ENCODE assay signal across 21 cellular contexts in genomic region chr3:116199063-116199462, GRCh38.
DNase-seq lines count a peak whose midpoint lies in the region; ATAC-seq, FAIRE-seq and TF ChIP-seq lines count a peak whose summit lies in the region.
"Had no signal": no experiment of that assay in that cellular context is flagged by ENCODE, and none has a peak within 500 bp of the region (broad histone marks: within the 10 kb centered on the region; RNA-seq: fewer than 3 reads in every experiment).

No MANE protein-coding gene starts in this region.

- no peaks in the 10 kb centered on the region for H3K9me2 ChIP-seq in hepatocyte (replicated peaks; ENCODE audit: insufficient read depth)

- intact Hi-C loops in left colon (cut with DNase I, micrococcal nuclease) = no loop called here
- intact Hi-C loops in activated CD4-positive, alpha-beta T cell treated with anti-CD3 and anti-CD28 coated beads for 36 hours (cut with DNase I, micrococcal nuclease) = no loop called here

- no peaks in the 10 kb centered on the region for H3K36me3 ChIP-seq in hepatocyte (replicated peaks; ENCODE audit: insufficient read depth, low read depth)
- H3K36me3 ChIP-seq: BLaER1 treated with 17β-estradiol and CSF1 and Interleukin-3, amounts not matched to agents 10 nM and 100 nM had no signal

- CTCF ChIA-PET in activated CD4-positive, alpha-beta T cell treated with anti-CD3 and anti-CD28 coated beads for 36 hours (lab: Charles Lee) = no interaction called here

- WGBS in hepatocyte (ENCODE audit: low lambda C conversion rate, missing lambda C conversion rate) = 75% methylated on average over 2 of the region's 2 CpGs

- H2AFZ ChIP-seq in hepatocyte = no peak overlapping the region

- ATAC-seq in left colon = peak; percentile 59
- ATAC-seq in HG03565 (IDR thresholded peaks at IDR 0.05; ENCODE audit: unreplicated experiment) = no peak
- ATAC-seq in activated CD4-positive, alpha-beta T cell treated with anti-CD3 and anti-CD28 coated beads for 36 hours = no peak
- ATAC-seq: HCT116, HepG2 had no signal

- peak overlapping the region; percentile 20 for H3K27ac ChIP-seq in hepatocyte
- H3K27ac ChIP-seq: 22Rv1; BLaER1 treated with 17β-estradiol and CSF1 and Interleukin-3, amounts not matched to agents 10 nM and 100 nM had no signal

- H3K9me3 ChIP-seq in hepatocyte (ENCODE audit: low read depth) = no peaks in the 10 kb centered on the region

- DNase-seq in ACHN = peak; percentile 43
- DNase-seq in HT-29 (ENCODE audit: low spot score) = peak; percentile 69
- no peak for DNase-seq in hepatocyte (ENCODE audit: low spot score)
- DNase-seq in left colon = no peak
- no peak for DNase-seq in activated naive CD8-positive, alpha-beta T cell treated with anti-CD3 and anti-CD28 coated beads for 36 hours
- DNase-seq in activated CD4-positive, alpha-beta T cell treated with anti-CD3 and anti-CD28 coated beads for 36 hours = no peak
- no peak for DNase-seq in GM12892 (ENCODE audit: insufficient read length)
- DNase-seq: AML-193; CD4-positive, alpha-beta T cell; DMS153; DMS79 treated with DMSO at 0.1 percent for 48 hours; EL; GDM1 had no signal

- no peaks in the 10 kb centered on the region for H3K79me2 ChIP-seq in hepatocyte

- peak overlapping the region; percentile 3 for H3K4me2 ChIP-seq in hepatocyte

- H3K4me3 Mint-ChIP-seq in activated naive CD8-positive, alpha-beta T cell treated with anti-CD3 and anti-CD28 coated beads for 36 hours = no peak overlapping the region
- no peak overlapping the region for H3K4me3 Mint-ChIP-seq in activated CD4-positive, alpha-beta T cell treated with anti-CD3 and anti-CD28 coated beads for 36 hours
- H3K4me3 Mint-ChIP-seq: CD4-positive, alpha-beta T cell had no signal

- H3K4me1 Mint-ChIP-seq in activated naive CD8-positive, alpha-beta T cell treated with anti-CD3 and anti-CD28 coated beads for 36 hours = no peaks in the 10 kb centered on the region
- no peaks in the 10 kb centered on the region for H3K4me1 Mint-ChIP-seq in activated CD4-positive, alpha-beta T cell treated with anti-CD3 and anti-CD28 coated beads for 36 hours

- no peak for FAIRE-seq in GM12892 (lab: Jason Lieb, UNC)
- FAIRE-seq: D721Med, GM19239, HepG2, HTR-8/SVneo had no signal

- in situ Hi-C loops in ACHN (cut with HindIII; ENCODE audit: low pct_ligation_motif_present, low pct_unique_long_range_greater_than_20kb, low sequenced_read_pairs) = no loop called here

- no peaks in the 10 kb centered on the region for H3K27me3 ChIP-seq in hepatocyte
- H3K27me3 ChIP-seq: BLaER1 treated with 17β-estradiol and CSF1 and Interleukin-3, amounts not matched to agents 10 nM and 100 nM had no signal

- peaks cover 1% of the 10 kb centered on the region for H3K9me3 Mint-ChIP-seq in activated naive CD8-positive, alpha-beta T cell treated with anti-CD3 and anti-CD28 coated beads for 36 hours
- H3K9me3 Mint-ChIP-seq in activated CD4-positive, alpha-beta T cell treated with anti-CD3 and anti-CD28 coated beads for 36 hours (ENCODE audit: low read depth) = peaks cover 2% of the 10 kb centered on the region

- TF ChIP-seq POLR2A in GM12892 (IDR thresholded peaks at IDR 0.05; ENCODE audit: low read depth, low read length) = no peak

- no peaks in the 10 kb centered on the region for H3K36me3 Mint-ChIP-seq in activated naive CD8-positive, alpha-beta T cell treated with anti-CD3 and anti-CD28 coated beads for 36 hours
- no peaks in the 10 kb centered on the region for H3K36me3 Mint-ChIP-seq in activated CD4-positive, alpha-beta T cell treated with anti-CD3 and anti-CD28 coated beads for 36 hours (ENCODE audit: low read depth)

- TF ChIP-seq CTCF in hepatocyte (IDR thresholded peaks at IDR 0.05; ENCODE audit: poor library complexity) = no peak

- POLR2A ChIA-PET in activated CD4-positive, alpha-beta T cell treated with anti-CD3 and anti-CD28 coated beads for 36 hours (lab: Charles Lee) = interaction anchor here (0.6 kb wide), 1 partner anchor 1133 kb away, joined by 4 read pairs; no protein-coding TSS in a partner anchor

- H4K20me1 ChIP-seq in hepatocyte (ENCODE audit: insufficient read depth, poor library complexity, severe bottlenecking) = no peaks in the 10 kb centered on the region
- H4K20me1 ChIP-seq: BLaER1 treated with 17β-estradiol and CSF1 and Interleukin-3, amounts not matched to agents 10 nM and 100 nM had no signal

- no peaks in the 10 kb centered on the region for H3K27me3 Mint-ChIP-seq in activated naive CD8-positive, alpha-beta T cell treated with anti-CD3 and anti-CD28 coated beads for 36 hours
- no peaks in the 10 kb centered on the region for H3K27me3 Mint-ChIP-seq in activated CD4-positive, alpha-beta T cell treated with anti-CD3 and anti-CD28 coated beads for 36 hours
- H3K27me3 Mint-ChIP-seq: CD4-positive, alpha-beta T cell had no signal

- no peak overlapping the region for H3K27ac Mint-ChIP-seq in activated naive CD8-positive, alpha-beta T cell treated with anti-CD3 and anti-CD28 coated beads for 36 hours
- no peak overlapping the region for H3K27ac Mint-ChIP-seq in activated CD4-positive, alpha-beta T cell treated with anti-CD3 and anti-CD28 coated beads for 36 hours
- H3K27ac Mint-ChIP-seq: CD4-positive, alpha-beta T cell had no signal

- H3K4me3 ChIP-seq in hepatocyte = no peak overlapping the region
- H3K4me3 ChIP-seq: BLaER1 treated with 17β-estradiol and CSF1 and Interleukin-3, amounts not matched to agents 10 nM and 100 nM had no signal

- H3K4me1 ChIP-seq in hepatocyte (ENCODE audit: insufficient read depth) = no peaks in the 10 kb centered on the region

Comparison
In these comparisons a context has a peak if more than half of its experiments do, and no peak if none do; other contexts are left out.
1. DNase-seq: peak in ACHN (single experiment) and HT-29 (single experiment); none in hepatocyte (single experiment), left colon (0 of 2), activated naive CD8-positive, alpha-beta T cell treated with anti-CD3 and anti-CD28 coated beads for 36 hours (single experiment), activated CD4-positive, alpha-beta T cell treated with anti-CD3 and anti-CD28 coated beads for 36 hours (single experiment) and GM12892 (single experiment).